Comparison of ENCODE assay signal across 1 cellular context in genomic region chr10:84525120-84525806, GRCh38.
TF ChIP-seq lines count a peak whose summit lies in the region.

No MANE protein-coding gene starts in this region.

TF ChIP-seq in K562, 482 proteins besides CTCF, POLR2A, EP300 and RAD21 (continued from another document and continues in another):
- TF ChIP-seq, protein P1, sequence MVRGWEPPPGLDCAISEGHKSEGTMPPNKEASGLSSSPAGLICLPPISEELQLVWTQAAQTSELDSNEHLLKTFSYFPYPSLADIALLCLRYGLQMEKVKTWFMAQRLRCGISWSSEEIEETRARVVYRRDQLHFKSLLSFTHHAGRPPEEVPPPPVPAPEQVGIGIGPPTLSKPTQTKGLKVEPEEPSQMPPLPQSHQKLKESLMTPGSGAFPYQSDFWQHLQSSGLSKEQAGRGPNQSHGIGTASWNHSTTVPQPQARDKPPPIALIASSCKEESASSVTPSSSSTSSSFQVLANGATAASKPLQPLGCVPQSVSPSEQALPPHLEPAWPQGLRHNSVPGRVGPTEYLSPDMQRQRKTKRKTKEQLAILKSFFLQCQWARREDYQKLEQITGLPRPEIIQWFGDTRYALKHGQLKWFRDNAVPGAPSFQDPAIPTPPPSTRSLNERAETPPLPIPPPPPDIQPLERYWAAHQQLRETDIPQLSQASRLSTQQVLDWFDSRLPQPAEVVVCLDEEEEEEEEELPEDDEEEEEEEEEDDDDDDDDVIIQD (CRISPR knock-in tag; IDR thresholded peaks at IDR 0.05) = 0 out of 2 replicates have a peak, but pooled peaks have one; percentile 75
- peak; percentile 92 for TF ChIP-seq KLF16 (IDR thresholded peaks at IDR 0.05)
- TF ChIP-seq CHAMP1 (IDR thresholded peaks at IDR 0.05) = peak; percentile 62; the same call in 1 of the 2 replicates
- peak; percentile 83 for TF ChIP-seq HDAC2 (IDR thresholded peaks at IDR 0.05)
- peak; percentile 86 for TF ChIP-seq L3MBTL2 (IDR thresholded peaks at IDR 0.05)
- TF ChIP-seq FOXM1 (IDR thresholded peaks at IDR 0.05; ENCODE audit: low read depth) = peak; percentile 81
- no peak for TF ChIP-seq FOXM1 (CRISPR knock-in tag; IDR thresholded peaks at IDR 0.05; ENCODE audit: low read depth)
- TF ChIP-seq ZNF830 (CRISPR knock-in tag; IDR thresholded peaks at IDR 0.05) = peak; percentile 50; the same call in 1 of the 2 replicates
- no peak for TF ChIP-seq ZC3H4 (CRISPR knock-in tag; IDR thresholded peaks at IDR 0.05; ENCODE audit: borderline replicate concordance)
- TF ChIP-seq CREM (IDR thresholded peaks at IDR 0.05; ENCODE audit: low read depth) = peak; percentile 55; the same call in 1 of the 2 replicates
- TF ChIP-seq ZNF511 (CRISPR knock-in tag; IDR thresholded peaks at IDR 0.05) = no peak
- TF ChIP-seq HDGF (IDR thresholded peaks at IDR 0.05) = no peak
- TF ChIP-seq, protein P2, sequence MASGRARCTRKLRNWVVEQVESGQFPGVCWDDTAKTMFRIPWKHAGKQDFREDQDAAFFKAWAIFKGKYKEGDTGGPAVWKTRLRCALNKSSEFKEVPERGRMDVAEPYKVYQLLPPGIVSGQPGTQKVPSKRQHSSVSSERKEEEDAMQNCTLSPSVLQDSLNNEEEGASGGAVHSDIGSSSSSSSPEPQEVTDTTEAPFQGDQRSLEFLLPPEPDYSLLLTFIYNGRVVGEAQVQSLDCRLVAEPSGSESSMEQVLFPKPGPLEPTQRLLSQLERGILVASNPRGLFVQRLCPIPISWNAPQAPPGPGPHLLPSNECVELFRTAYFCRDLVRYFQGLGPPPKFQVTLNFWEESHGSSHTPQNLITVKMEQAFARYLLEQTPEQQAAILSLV (tag; IDR thresholded peaks at IDR 0.05) = peak; percentile 92
- TF ChIP-seq GATAD2A (IDR thresholded peaks at IDR 0.05) = no peak
- TF ChIP-seq MED1 (CRISPR knock-in tag; IDR thresholded peaks at IDR 0.05; ENCODE audit: borderline replicate concordance) = no peak
- peak; percentile 34; the same call in 1 of the 2 replicates for TF ChIP-seq PHB2 (IDR thresholded peaks at IDR 0.05; ENCODE audit: low read depth)
- TF ChIP-seq ARID3A (IDR thresholded peaks at IDR 0.05; ENCODE audit: borderline replicate concordance, low read depth, low read length) = no peak
- TF ChIP-seq ZC3H8 (IDR thresholded peaks at IDR 0.05) = no peak
- peak; percentile 25; the same call in 1 of the 2 replicates for TF ChIP-seq LEF1 (IDR thresholded peaks at IDR 0.05)
- peak; percentile 86 for TF ChIP-seq BCL6 (CRISPR knock-in tag; IDR thresholded peaks at IDR 0.05)
- peak; percentile 91 for TF ChIP-seq CREB5 (CRISPR knock-in tag; IDR thresholded peaks at IDR 0.05)
- TF ChIP-seq ZFP36 (IDR thresholded peaks at IDR 0.05; ENCODE audit: low read depth, low read length, partially characterized antibody) = peak; percentile 14
- TF ChIP-seq TCF7 (IDR thresholded peaks at IDR 0.05; ENCODE audit: borderline replicate concordance) = no peak
- TF ChIP-seq XRCC4 (IDR thresholded peaks at IDR 0.05; ENCODE audit: extremely low read depth, insufficient read depth, insufficient read length) = no peak
- TF ChIP-seq, protein P3, sequence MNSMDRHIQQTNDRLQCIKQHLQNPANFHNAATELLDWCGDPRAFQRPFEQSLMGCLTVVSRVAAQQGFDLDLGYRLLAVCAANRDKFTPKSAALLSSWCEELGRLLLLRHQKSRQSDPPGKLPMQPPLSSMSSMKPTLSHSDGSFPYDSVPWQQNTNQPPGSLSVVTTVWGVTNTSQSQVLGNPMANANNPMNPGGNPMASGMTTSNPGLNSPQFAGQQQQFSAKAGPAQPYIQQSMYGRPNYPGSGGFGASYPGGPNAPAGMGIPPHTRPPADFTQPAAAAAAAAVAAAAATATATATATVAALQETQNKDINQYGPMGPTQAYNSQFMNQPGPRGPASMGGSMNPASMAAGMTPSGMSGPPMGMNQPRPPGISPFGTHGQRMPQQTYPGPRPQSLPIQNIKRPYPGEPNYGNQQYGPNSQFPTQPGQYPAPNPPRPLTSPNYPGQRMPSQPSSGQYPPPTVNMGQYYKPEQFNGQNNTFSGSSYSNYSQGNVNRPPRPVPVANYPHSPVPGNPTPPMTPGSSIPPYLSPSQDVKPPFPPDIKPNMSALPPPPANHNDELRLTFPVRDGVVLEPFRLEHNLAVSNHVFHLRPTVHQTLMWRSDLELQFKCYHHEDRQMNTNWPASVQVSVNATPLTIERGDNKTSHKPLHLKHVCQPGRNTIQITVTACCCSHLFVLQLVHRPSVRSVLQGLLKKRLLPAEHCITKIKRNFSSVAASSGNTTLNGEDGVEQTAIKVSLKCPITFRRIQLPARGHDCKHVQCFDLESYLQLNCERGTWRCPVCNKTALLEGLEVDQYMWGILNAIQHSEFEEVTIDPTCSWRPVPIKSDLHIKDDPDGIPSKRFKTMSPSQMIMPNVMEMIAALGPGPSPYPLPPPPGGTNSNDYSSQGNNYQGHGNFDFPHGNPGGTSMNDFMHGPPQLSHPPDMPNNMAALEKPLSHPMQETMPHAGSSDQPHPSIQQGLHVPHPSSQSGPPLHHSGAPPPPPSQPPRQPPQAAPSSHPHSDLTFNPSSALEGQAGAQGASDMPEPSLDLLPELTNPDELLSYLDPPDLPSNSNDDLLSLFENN (IDR thresholded peaks at IDR 0.05; ENCODE audit: low read depth in 2 of 2, low read length in 2 of 2) = peak in 1 of 2 experiments; percentile 76; a peak in 1 of 4 replicates
- TF ChIP-seq RCOR1 (IDR thresholded peaks at IDR 0.05; ENCODE audit: borderline replicate concordance in 1 of 2, low read depth in 2 of 2, low read length in 2 of 2) = peak; percentile 74 to 93
- peak; percentile 100 for TF ChIP-seq SMAD4 (CRISPR knock-in tag; conservative IDR thresholded peaks at IDR 0.05)
- TF ChIP-seq PBX2 (CRISPR knock-in tag; IDR thresholded peaks at IDR 0.05; ENCODE audit: low read depth) = no peak
- peak; percentile 68 for TF ChIP-seq PBX2 (tag; conservative IDR thresholded peaks at IDR 0.05; ENCODE audit: low read depth)
- peak; percentile 96 for TF ChIP-seq ARID1B (IDR thresholded peaks at IDR 0.05)
- TF ChIP-seq RBM17 (IDR thresholded peaks at IDR 0.05; ENCODE audit: borderline replicate concordance, low read depth, low read length) = no peak
- TF ChIP-seq FOXA3 (CRISPR knock-in tag; conservative IDR thresholded peaks at IDR 0.05 in 1 of 2, IDR thresholded peaks at IDR 0.05 in 1 of 2) = no peak
- TF ChIP-seq ATF4 (CRISPR knock-in tag; IDR thresholded peaks at IDR 0.05) = peak; percentile 97
- TF ChIP-seq ZNF24 (IDR thresholded peaks at IDR 0.05) = peak; percentile 51; the same call in 1 of the 2 replicates
- no peak for TF ChIP-seq GTF2F1 (IDR thresholded peaks at IDR 0.05; ENCODE audit: low read depth, low read length)
- peak; percentile 26; the same call in 1 of the 2 replicates for TF ChIP-seq JUND (IDR thresholded peaks at IDR 0.05; ENCODE audit: borderline replicate concordance, low read depth, low read length)
- peak; percentile 59; the same call in 2 of the 3 replicates for TF ChIP-seq JUND (tag; IDR thresholded peaks at IDR 0.05; ENCODE audit: borderline replicate concordance, low read depth, low read length)
- TF ChIP-seq ERF (CRISPR knock-in tag; IDR thresholded peaks at IDR 0.05) = peak; percentile 95
- TF ChIP-seq ZEB2 (IDR thresholded peaks at IDR 0.05) = no peak
- no peak for TF ChIP-seq SIRT6 (IDR thresholded peaks at IDR 0.05; ENCODE audit: low read depth, low read length)
- TF ChIP-seq ZNF507 (tag; conservative IDR thresholded peaks at IDR 0.05) = 0 out of 2 replicates have a peak, but pooled peaks have one; percentile 8
- peak; percentile 85 to 94 for TF ChIP-seq KDM1A (IDR thresholded peaks at IDR 0.05)
- no peak for TF ChIP-seq ZNF224 (CRISPR knock-in tag; IDR thresholded peaks at IDR 0.05)
- TF ChIP-seq KDM2B (CRISPR knock-in tag; IDR thresholded peaks at IDR 0.05) = peak; percentile 84
- TF ChIP-seq HSF4 (CRISPR knock-in tag; IDR thresholded peaks at IDR 0.05; ENCODE audit: borderline replicate concordance) = peak; percentile 97
- TF ChIP-seq ZNF695 (CRISPR knock-in tag; IDR thresholded peaks at IDR 0.05) = peak; percentile 95
- TF ChIP-seq KDM5B (IDR thresholded peaks at IDR 0.05; ENCODE audit: insufficient replicate concordance, low read depth, low read length) = no peak
- no peak for TF ChIP-seq SRF (CRISPR knock-in tag; IDR thresholded peaks at IDR 0.05)
- peak; percentile 18; the same call in 1 of the 2 replicates for TF ChIP-seq TAF7 (tag; IDR thresholded peaks at IDR 0.05)
- TF ChIP-seq ATF7 (IDR thresholded peaks at IDR 0.05) = peak; percentile 68
- TF ChIP-seq KLF6 (CRISPR knock-in tag; IDR thresholded peaks at IDR 0.05; ENCODE audit: borderline replicate concordance) = peak; percentile 97
- no peak for TF ChIP-seq HLTF (IDR thresholded peaks at IDR 0.05)
- TF ChIP-seq ZBTB8A (IDR thresholded peaks at IDR 0.05; ENCODE audit: partially characterized antibody) = no peak
- peak; percentile 68; the same call in 1 of the 2 replicates for TF ChIP-seq MECOM (CRISPR knock-in tag; IDR thresholded peaks at IDR 0.05)
- peak; percentile 86 for TF ChIP-seq MEF2D (tag; conservative IDR thresholded peaks at IDR 0.05; ENCODE audit: low read depth)
- peak; percentile 74 for TF ChIP-seq TEAD2 (tag; IDR thresholded peaks at IDR 0.05)
